In the genomic region with DNA sequence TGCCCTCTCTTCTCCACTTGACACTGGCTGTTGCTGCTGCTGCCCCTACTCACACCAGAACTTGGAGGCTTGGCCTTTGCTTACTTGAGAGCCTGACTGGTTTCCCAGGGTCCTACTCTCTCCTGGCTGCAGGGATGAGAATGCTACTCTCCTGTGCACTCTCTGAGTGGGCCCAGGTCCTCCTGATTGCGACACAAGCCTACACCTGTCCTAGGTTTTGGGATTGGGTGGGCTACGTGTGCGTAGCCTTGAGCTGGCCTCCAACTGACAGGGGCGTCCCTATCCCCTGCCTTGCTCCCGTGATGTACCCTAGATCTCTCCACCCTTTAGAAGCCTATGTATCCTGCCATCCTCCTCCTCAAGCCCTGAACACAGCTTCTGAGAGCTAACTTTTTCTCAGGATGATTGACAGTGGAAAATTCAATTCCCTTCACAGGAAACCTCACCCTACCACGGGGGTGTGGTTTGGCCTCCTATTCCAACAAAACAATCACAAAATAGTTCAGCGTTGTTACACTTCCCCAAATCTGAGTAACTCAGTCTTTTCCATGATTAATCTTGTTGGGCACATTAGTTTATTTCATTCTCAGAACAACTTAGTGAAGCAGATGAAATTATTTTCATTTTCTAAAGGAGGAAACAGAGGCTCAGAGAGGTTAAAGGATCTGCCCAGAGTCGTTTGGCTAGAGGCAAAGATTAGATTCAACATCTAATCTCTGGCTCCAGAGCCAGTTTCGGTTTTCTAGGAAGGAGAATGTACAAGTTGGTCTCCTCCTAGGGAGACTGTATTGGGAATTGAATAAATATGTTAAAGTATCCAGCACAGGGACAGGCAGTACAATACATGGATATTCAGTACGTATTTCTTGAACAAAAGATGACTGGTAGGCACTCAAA, we compare ENCODE assay signal across 16 cellular contexts. TPM values are rescaled to one million over a fixed set of nuclear protein-coding genes. Genes with fewer than 3 reads are reported as not detected.
DNase-seq lines count a peak whose midpoint lies in the region; ATAC-seq, FAIRE-seq and TF ChIP-seq lines count a peak whose summit lies in the region.
"Had no signal": no experiment of that assay in that cellular context is flagged by ENCODE, and none has a peak within 500 bp of the region (broad histone marks: within the 10 kb centered on the region; RNA-seq: fewer than 3 reads in every experiment).

No MANE protein-coding gene starts in this region.

- no peaks in the 10 kb centered on the region for H3K9me3 ChIP-seq in BLaER1 treated with 17β-estradiol and CSF1 and Interleukin-3, amounts not matched to agents 10 nM and 100 nM (replicated peaks in 1 of 11)

- no peak for TF ChIP-seq CTCF in WTC11 (IDR thresholded peaks at IDR 0.05)
- no peak for TF ChIP-seq CTCF in osteocyte (IDR thresholded peaks at IDR 0.05)

- H3K4me3 ChIP-seq in BLaER1 treated with 17β-estradiol and CSF1 and Interleukin-3, amounts not matched to agents 10 nM and 100 nM = peak overlapping the region in 2 of 10 experiments; percentile 0 to 18; a peak in 1 of 20 replicates
- H3K4me3 ChIP-seq: cardiac muscle cell, neural progenitor cell had no signal

- intact Hi-C loops in Right ventricle myocardium superior (cut with DNase I) = no loop called here

- FAIRE-seq in H54 (lab: Jason Lieb, UNC) = no peak
- FAIRE-seq: endometrium had no signal

- H3K4me1 ChIP-seq in BLaER1 treated with 17β-estradiol and CSF1 and Interleukin-3, amounts not matched to agents 10 nM and 100 nM = peaks cover 8 to 16% (median 11%) of the 10 kb centered on the region in 10 experiments

- H3K27ac Mint-ChIP-seq in WTC11 (no peak overlapping the region), osteocyte (ENCODE audit: unreplicated experiment) (peak overlapping the region; percentile 82)
- H3K27ac Mint-ChIP-seq: activated naive CD4-positive, alpha-beta T cell treated with anti-CD3 and anti-CD28 coated beads, Interleukin-2, amount 10 ng/mL, durations not matched to agents 7 days and 5 days; neural progenitor cell had no signal

- H3K27ac ChIP-seq in BLaER1 treated with 17β-estradiol and CSF1 and Interleukin-3, amounts not matched to agents 10 nM and 100 nM = peak overlapping the region in 2 of 11 experiments; percentile 11 to 34; a peak in 3 of 22 replicates
- H3K27ac ChIP-seq: cardiac muscle cell, neural progenitor cell had no signal

- H3K36me3 Mint-ChIP-seq in WTC11 = no peaks in the 10 kb centered on the region
- H3K36me3 Mint-ChIP-seq in osteocyte (ENCODE audit: unreplicated experiment) = no peaks in the 10 kb centered on the region
- H3K36me3 Mint-ChIP-seq: activated naive CD4-positive, alpha-beta T cell treated with anti-CD3 and anti-CD28 coated beads, Interleukin-2, amount 10 ng/mL, durations not matched to agents 7 days and 5 days had no signal

- ATAC-seq in WTC11 (peak; percentile 13; the same call in 1 of the 2 replicates), Right ventricle myocardium superior (ENCODE audit: poor library complexity) (peak; percentile 55), HG02610 (IDR thresholded peaks at IDR 0.05; ENCODE audit: unreplicated experiment) (no peak), GM18858 (IDR thresholded peaks at IDR 0.05; ENCODE audit: unreplicated experiment) (no peak)
- ATAC-seq: SK-N-SH treated with all-trans-retinoic acid at 6 μM for 48 hours had no signal

- POLR2A ChIA-PET in WTC11 (lab: Charles Lee) = no interaction called here

- no peaks in the 10 kb centered on the region for H3K27me3 ChIP-seq in BLaER1 treated with 17β-estradiol and CSF1 and Interleukin-3, amounts not matched to agents 10 nM and 100 nM
- H3K27me3 ChIP-seq: neural progenitor cell had no signal

- no peaks in the 10 kb centered on the region for H4K20me1 ChIP-seq in BLaER1 treated with 17β-estradiol and CSF1 and Interleukin-3, amounts not matched to agents 10 nM and 100 nM

- H3K9ac ChIP-seq in BLaER1 treated with 17β-estradiol and CSF1 and Interleukin-3, amounts not matched to agents 10 nM and 100 nM = no peak overlapping the region
- H3K9ac ChIP-seq: neural progenitor cell had no signal

- no peak for DNase-seq in WTC11 (ENCODE audit: low spot score)
- no peak for DNase-seq in Right ventricle myocardium superior
- no peak for DNase-seq in osteocyte (ENCODE audit: extremely low spot score, unreplicated experiment)
- DNase-seq in NCI-H2029 (lab: John Stamatoyannopoulos, UW) = no peak
- DNase-seq in H54 (ENCODE audit: insufficient read length, low spot score) = no peak
- DNase-seq: activated naive CD4-positive, alpha-beta T cell treated with anti-CD3 and anti-CD28 coated beads, Interleukin-2, amount 10 ng/mL, durations not matched to agents 7 days and 5 days; Calu3; NCI-H2171; substantia nigra had no signal

- H3K4me3 Mint-ChIP-seq in WTC11 (no peak overlapping the region), osteocyte (ENCODE audit: unreplicated experiment) (peak overlapping the region; percentile 15)
- H3K4me3 Mint-ChIP-seq: activated naive CD4-positive, alpha-beta T cell treated with anti-CD3 and anti-CD28 coated beads, Interleukin-2, amount 10 ng/mL, durations not matched to agents 7 days and 5 days; neural progenitor cell had no signal

- H3K4me1 Mint-ChIP-seq in WTC11 (peaks cover 24% of the 10 kb centered on the region), osteocyte (ENCODE audit: unreplicated experiment) (peaks cover 57% of the 10 kb centered on the region)
- H3K4me1 Mint-ChIP-seq: activated naive CD4-positive, alpha-beta T cell treated with anti-CD3 and anti-CD28 coated beads, Interleukin-2, amount 10 ng/mL, durations not matched to agents 7 days and 5 days had no signal

- no peaks in the 10 kb centered on the region for H3K36me3 ChIP-seq in BLaER1 treated with 17β-estradiol and CSF1 and Interleukin-3, amounts not matched to agents 10 nM and 100 nM
- H3K36me3 ChIP-seq: cardiac muscle cell, neural progenitor cell had no signal

- CTCF ChIA-PET in WTC11 (lab: Charles Lee) = interaction anchor here (1.9 kb wide), 1 partner anchor 9 kb away, joined by 7 read pairs; no protein-coding TSS in a partner anchor

- TF ChIP-seq POLR2A in H54 (IDR thresholded peaks at IDR 0.05; ENCODE audit: low read depth, low read length) = no peak

- peak overlapping the region; percentile 51 to 88 (median 70) for H3K4me2 ChIP-seq in BLaER1 treated with 17β-estradiol and CSF1 and Interleukin-3, amounts not matched to agents 10 nM and 100 nM
- H3K4me2 ChIP-seq: neural progenitor cell had no signal

- H3K9me3 Mint-ChIP-seq in WTC11 = no peaks in the 10 kb centered on the region
- H3K9me3 Mint-ChIP-seq in osteocyte (ENCODE audit: unreplicated experiment) = no peaks in the 10 kb centered on the region
- H3K9me3 Mint-ChIP-seq: activated naive CD4-positive, alpha-beta T cell treated with anti-CD3 and anti-CD28 coated beads, Interleukin-2, amount 10 ng/mL, durations not matched to agents 7 days and 5 days; neural progenitor cell had no signal

- H3K27me3 Mint-ChIP-seq in WTC11 (ENCODE audit: low read depth) (no peaks in the 10 kb centered on the region; the same call in 1 of the 2 replicates), osteocyte (ENCODE audit: unreplicated experiment) (no peaks in the 10 kb centered on the region)

TF ChIP-seq in WTC11, 78 proteins besides CTCF, POLR2A, EP300 and RAD21 (continues in another document):
- TF ChIP-seq ESRRA (CRISPR knock-in tag; IDR thresholded peaks at IDR 0.05; ENCODE audit: borderline replicate concordance) (no peak), GTF2I (CRISPR knock-in tag; conservative IDR thresholded peaks at IDR 0.05) (no peak), TCF7 (CRISPR knock-in tag; IDR thresholded peaks at IDR 0.05; ENCODE audit: low read depth) (no peak), CREM (CRISPR knock-in tag; IDR thresholded peaks at IDR 0.05) (no peak), ZNF423 (CRISPR knock-in tag; IDR thresholded peaks at IDR 0.05) (no peak), SMAD4 (CRISPR knock-in tag; IDR thresholded peaks at IDR 0.05) (no peak), ZBTB21 (CRISPR knock-in tag; IDR thresholded peaks at IDR 0.05; ENCODE audit: borderline replicate concordance) (no peak), ZNF416 (CRISPR knock-in tag; IDR thresholded peaks at IDR 0.05) (no peak)
- TF ChIP-seq, protein P1, sequence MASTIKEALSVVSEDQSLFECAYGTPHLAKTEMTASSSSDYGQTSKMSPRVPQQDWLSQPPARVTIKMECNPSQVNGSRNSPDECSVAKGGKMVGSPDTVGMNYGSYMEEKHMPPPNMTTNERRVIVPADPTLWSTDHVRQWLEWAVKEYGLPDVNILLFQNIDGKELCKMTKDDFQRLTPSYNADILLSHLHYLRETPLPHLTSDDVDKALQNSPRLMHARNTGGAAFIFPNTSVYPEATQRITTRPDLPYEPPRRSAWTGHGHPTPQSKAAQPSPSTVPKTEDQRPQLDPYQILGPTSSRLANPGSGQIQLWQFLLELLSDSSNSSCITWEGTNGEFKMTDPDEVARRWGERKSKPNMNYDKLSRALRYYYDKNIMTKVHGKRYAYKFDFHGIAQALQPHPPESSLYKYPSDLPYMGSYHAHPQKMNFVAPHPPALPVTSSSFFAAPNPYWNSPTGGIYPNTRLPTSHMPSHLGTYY (CRISPR knock-in tag; IDR thresholded peaks at IDR 0.05) = no peak
- TF ChIP-seq, protein P2, sequence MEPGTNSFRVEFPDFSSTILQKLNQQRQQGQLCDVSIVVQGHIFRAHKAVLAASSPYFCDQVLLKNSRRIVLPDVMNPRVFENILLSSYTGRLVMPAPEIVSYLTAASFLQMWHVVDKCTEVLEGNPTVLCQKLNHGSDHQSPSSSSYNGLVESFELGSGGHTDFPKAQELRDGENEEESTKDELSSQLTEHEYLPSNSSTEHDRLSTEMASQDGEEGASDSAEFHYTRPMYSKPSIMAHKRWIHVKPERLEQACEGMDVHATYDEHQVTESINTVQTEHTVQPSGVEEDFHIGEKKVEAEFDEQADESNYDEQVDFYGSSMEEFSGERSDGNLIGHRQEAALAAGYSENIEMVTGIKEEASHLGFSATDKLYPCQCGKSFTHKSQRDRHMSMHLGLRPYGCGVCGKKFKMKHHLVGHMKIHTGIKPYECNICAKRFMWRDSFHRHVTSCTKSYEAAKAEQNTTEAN (CRISPR knock-in tag; IDR thresholded peaks at IDR 0.05) = no peak
- TF ChIP-seq, protein P3, sequence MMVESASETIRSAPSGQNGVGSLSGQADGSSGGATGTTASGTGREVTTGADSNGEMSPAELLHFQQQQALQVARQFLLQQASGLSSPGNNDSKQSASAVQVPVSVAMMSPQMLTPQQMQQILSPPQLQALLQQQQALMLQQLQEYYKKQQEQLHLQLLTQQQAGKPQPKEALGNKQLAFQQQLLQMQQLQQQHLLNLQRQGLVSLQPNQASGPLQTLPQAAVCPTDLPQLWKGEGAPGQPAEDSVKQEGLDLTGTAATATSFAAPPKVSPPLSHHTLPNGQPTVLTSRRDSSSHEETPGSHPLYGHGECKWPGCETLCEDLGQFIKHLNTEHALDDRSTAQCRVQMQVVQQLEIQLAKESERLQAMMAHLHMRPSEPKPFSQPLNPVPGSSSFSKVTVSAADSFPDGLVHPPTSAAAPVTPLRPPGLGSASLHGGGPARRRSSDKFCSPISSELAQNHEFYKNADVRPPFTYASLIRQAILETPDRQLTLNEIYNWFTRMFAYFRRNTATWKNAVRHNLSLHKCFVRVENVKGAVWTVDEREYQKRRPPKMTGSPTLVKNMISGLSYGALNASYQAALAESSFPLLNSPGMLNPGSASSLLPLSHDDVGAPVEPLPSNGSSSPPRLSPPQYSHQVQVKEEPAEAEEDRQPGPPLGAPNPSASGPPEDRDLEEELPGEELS (CRISPR knock-in tag; IDR thresholded peaks at IDR 0.05) = no peak

RNA-seq across cellular contexts. Expression of a gene that starts 17.6 kb away (rescaled TPM):
- 23.4 to 39.8 TPM (median 26.4 TPM) in 3 replicates for total RNA-seq in WTC11 (2021)
- total RNA-seq in Right ventricle myocardium superior = 45.5 TPM
- total RNA-seq in osteocyte = 66.6 and 71.7 TPM in 2 replicates

Comparison
In these comparisons a context has a peak if more than half of its experiments do, and no peak if none do; other contexts are left out.
1. ATAC-seq: peak in WTC11 (single experiment) and Right ventricle myocardium superior (single experiment); none in HG02610 (single experiment) and GM18858 (single experiment).